22 cellular contexts compared by ENCODE assay signal in genomic region chrX:124093222-124093621, GRCh38.
A peak's percentile ranks its signal among the peaks of the same experiment; 100 is the strongest.
DNase-seq lines count a peak whose midpoint lies in the region; ATAC-seq, FAIRE-seq and TF ChIP-seq lines count a peak whose summit lies in the region.
"Had no signal": no experiment of that assay in that cellular context is flagged by ENCODE, and none has a peak within 500 bp of the region (broad histone marks: within the 10 kb centered on the region; RNA-seq: fewer than 3 reads in every experiment).

No MANE protein-coding gene starts in this region.

- H3K79me2 ChIP-seq in K562 (ENCODE audit: control insufficient read depth, insufficient read depth, low read length) = no peaks in the 10 kb centered on the region

- FAIRE-seq in K562 (lab: Jason Lieb, UNC) = no peak
- FAIRE-seq: D721Med, G401.6, GM12891, GM19239 had no signal

- peaks cover 47% of the 10 kb centered on the region for H3K36me3 Mint-ChIP-seq in activated CD4-positive, alpha-beta T cell treated with anti-CD3 and anti-CD28 coated beads, Interleukin-2, amount 10 ng/mL, durations not matched to agents 7 days and 5 days (ENCODE audit: low read depth)
- H3K36me3 Mint-ChIP-seq in natural killer cell = no peaks in the 10 kb centered on the region
- H3K36me3 Mint-ChIP-seq in natural killer cell treated with Interleukin-12 subunit alpha and Interleukin-12 subunit beta and Interleukin-15 and Interleukin-18, amount 100 ng/mL, for 72 hours = peaks cover 41% of the 10 kb centered on the region

- peak overlapping the region; percentile 17 for H3K27ac Mint-ChIP-seq in activated CD4-positive, alpha-beta T cell treated with anti-CD3 and anti-CD28 coated beads, Interleukin-2, amount 10 ng/mL, durations not matched to agents 7 days and 5 days
- peak overlapping the region; percentile 6 to 55 for H3K27ac Mint-ChIP-seq in natural killer cell
- H3K27ac Mint-ChIP-seq in natural killer cell treated with Interleukin-12 subunit alpha and Interleukin-12 subunit beta and Interleukin-15 and Interleukin-18, amount 100 ng/mL, for 72 hours = no peak overlapping the region
- H3K27ac Mint-ChIP-seq: B cell had no signal

- no peak overlapping the region for H3K4me3 ChIP-seq in K562
- H3K4me3 ChIP-seq: A549; BLaER1 treated with 17β-estradiol and CSF1 and Interleukin-3, amounts not matched to agents 10 nM and 100 nM had no signal

- WGBS in K562 (ENCODE audit: insufficient coverage, low coverage, missing lambda C conversion rate) = 97% methylated on average over 2 of the region's 4 CpGs

- DNase-seq in activated CD4-positive, alpha-beta T cell treated with anti-CD3 and anti-CD28 coated beads, Interleukin-2, amount 10 ng/mL, durations not matched to agents 7 days and 5 days = no peak
- DNase-seq in activated CD4-positive, alpha-beta T cell treated with anti-CD3 and anti-CD28 coated beads, Interleukin-2, amount 50 U/mL, for 48 hours = no peak
- DNase-seq in natural killer cell (no peak), K562 (ENCODE audit: extremely low read depth in 1 of 4, low spot score in 3 of 4) (no peak), SK-N-DZ (ENCODE audit: low spot score) (no peak)
- no peak for DNase-seq in natural killer cell treated with Interleukin-12 subunit alpha and Interleukin-12 subunit beta and Interleukin-15 and Interleukin-18, amount 100 ng/mL, for 72 hours (ENCODE audit: low spot score)
- DNase-seq: AML-193; Caco-2; Calu3; CD4-positive, alpha-beta memory T cell; DMS79 treated with DMSO at 0.1 percent for 48 hours; GF-D8 had no signal

- TF ChIP-seq CTCF in natural killer cell (IDR thresholded peaks at IDR 0.05) = no peak
- TF ChIP-seq CTCF in K562 (IDR thresholded peaks at IDR 0.05 in 2 of 3, conservative IDR thresholded peaks at IDR 0.05 in 1 of 3; ENCODE audit: insufficient read depth in 2 of 3, low read depth in 1 of 3, low read length in 3 of 3) = no peak

- no peak for TF ChIP-seq EP300 in K562 (IDR thresholded peaks at IDR 0.05; ENCODE audit: low read length)

- H3K9me1 ChIP-seq in K562 (ENCODE audit: control insufficient read depth, insufficient read depth, low read length) = no peaks in the 10 kb centered on the region

- H3K9ac ChIP-seq in K562 (ENCODE audit: insufficient read depth in 1 of 2, low read depth in 2 of 2, low read length in 2 of 2) = no peak overlapping the region
- H3K9ac ChIP-seq: BLaER1 treated with 17β-estradiol and CSF1 and Interleukin-3, amounts not matched to agents 10 nM and 100 nM had no signal

- no peak overlapping the region for H3K27ac ChIP-seq in K562 (ENCODE audit: extremely low read depth, low read depth, low read length)
- H3K27ac ChIP-seq: 22Rv1; A549; BLaER1 treated with 17β-estradiol and CSF1 and Interleukin-3, amounts not matched to agents 10 nM and 100 nM; C4-2B had no signal

- H3K27me3 Mint-ChIP-seq in activated CD4-positive, alpha-beta T cell treated with anti-CD3 and anti-CD28 coated beads, Interleukin-2, amount 10 ng/mL, durations not matched to agents 7 days and 5 days = no peaks in the 10 kb centered on the region
- no peaks in the 10 kb centered on the region for H3K27me3 Mint-ChIP-seq in natural killer cell (ENCODE audit: low read depth in 2 of 2)
- H3K27me3 Mint-ChIP-seq in natural killer cell treated with Interleukin-12 subunit alpha and Interleukin-12 subunit beta and Interleukin-15 and Interleukin-18, amount 100 ng/mL, for 72 hours = no peaks in the 10 kb centered on the region
- H3K27me3 Mint-ChIP-seq: B cell; CD4-positive, alpha-beta memory T cell had no signal

- H2AFZ ChIP-seq in K562 (ENCODE audit: low read depth, low read length) = no peak overlapping the region

- CTCF ChIA-PET in activated CD4-positive, alpha-beta T cell treated with anti-CD3 and anti-CD28 coated beads, Interleukin-2, amount 10 ng/mL, durations not matched to agents 7 days and 5 days (lab: Charles Lee) = no interaction called here
- CTCF ChIA-PET in K562 (lab: Yijun Ruan, JAX; ENCODE audit: low intra/inter-chr PET ratio) = no interaction called here

- H3K4me1 ChIP-seq in K562 (replicated peaks in 1 of 2; ENCODE audit: control insufficient read depth in 2 of 2, insufficient read depth in 2 of 2, low read length in 2 of 2) = no peaks in the 10 kb centered on the region
- H3K4me1 ChIP-seq: A549; BLaER1 treated with 17β-estradiol and CSF1 and Interleukin-3, amounts not matched to agents 10 nM and 100 nM; Caco-2 had no signal

- H3K36me3 ChIP-seq in K562 (ENCODE audit: control insufficient read depth, insufficient read depth, low read length) = peaks cover 79% of the 10 kb centered on the region

- in situ Hi-C loops in K562 (cut with MboI) = no loop called here

- no peak for TF ChIP-seq RAD21 in K562 (CRISPR knock-in tag; conservative IDR thresholded peaks at IDR 0.05 in 1 of 2, IDR thresholded peaks at IDR 0.05 in 1 of 2)

- H4K20me1 ChIP-seq in K562 (replicated peaks; ENCODE audit: control insufficient read depth, insufficient read depth, low read length) = no peaks in the 10 kb centered on the region

- H3K4me3 Mint-ChIP-seq in activated CD4-positive, alpha-beta T cell treated with anti-CD3 and anti-CD28 coated beads, Interleukin-2, amount 10 ng/mL, durations not matched to agents 7 days and 5 days = no peak overlapping the region
- H3K4me3 Mint-ChIP-seq in natural killer cell = no peak overlapping the region
- H3K4me3 Mint-ChIP-seq in natural killer cell treated with Interleukin-12 subunit alpha and Interleukin-12 subunit beta and Interleukin-15 and Interleukin-18, amount 100 ng/mL, for 72 hours = no peak overlapping the region
- H3K4me3 Mint-ChIP-seq: B cell; CD4-positive, alpha-beta memory T cell had no signal

- H3K4me2 ChIP-seq in K562 (ENCODE audit: insufficient read depth, low read length) = no peak overlapping the region
- H3K4me2 ChIP-seq: A549; BLaER1 treated with 17β-estradiol and CSF1 and Interleukin-3, amounts not matched to agents 10 nM and 100 nM had no signal

- H3K9me3 ChIP-seq in K562 (replicated peaks; ENCODE audit: control insufficient read depth, insufficient read depth, low read depth, low read length) = no peaks in the 10 kb centered on the region; the same call in 1 of the 2 replicates
- H3K9me3 ChIP-seq: A549; BLaER1 treated with 17β-estradiol and CSF1 and Interleukin-3, amounts not matched to agents 10 nM and 100 nM; Caco-2 had no signal

- no TSS peak for BruUV-seq in K562 (replicated peaks; lab: Mats Ljungman, UMichigan)

- H3K27me3 ChIP-seq in K562 (ENCODE audit: control insufficient read depth in 2 of 2, insufficient read depth in 2 of 2, low read length in 2 of 2) = no peaks in the 10 kb centered on the region

- peaks cover 1% of the 10 kb centered on the region for H3K4me1 Mint-ChIP-seq in activated CD4-positive, alpha-beta T cell treated with anti-CD3 and anti-CD28 coated beads, Interleukin-2, amount 10 ng/mL, durations not matched to agents 7 days and 5 days
- H3K4me1 Mint-ChIP-seq in natural killer cell = peaks cover 0 to 5% of the 10 kb centered on the region in 2 donors
- H3K4me1 Mint-ChIP-seq in natural killer cell treated with Interleukin-12 subunit alpha and Interleukin-12 subunit beta and Interleukin-15 and Interleukin-18, amount 100 ng/mL, for 72 hours (ENCODE audit: low read depth in 2 of 2) = no peaks in the 10 kb centered on the region
- H3K4me1 Mint-ChIP-seq: B cell had no signal

- ATAC-seq in natural killer cell (no peak), K562 (no peak), HG03045 (IDR thresholded peaks at IDR 0.05; ENCODE audit: unreplicated experiment) (no peak)
- no peak for ATAC-seq in natural killer cell treated with Interleukin-12 subunit alpha and Interleukin-12 subunit beta and Interleukin-15 and Interleukin-18, amount 100 ng/mL, for 72 hours
- ATAC-seq: A549 had no signal

- intact Hi-C loops in natural killer cell (cut with micrococcal nuclease) (no loop called here), K562 (cut with micrococcal nuclease) (no loop called here)

- POLR2A ChIA-PET in activated CD4-positive, alpha-beta T cell treated with anti-CD3 and anti-CD28 coated beads, Interleukin-2, amount 10 ng/mL, durations not matched to agents 7 days and 5 days (lab: Charles Lee) = no interaction called here
- POLR2A ChIA-PET in K562 (lab: Yijun Ruan, JAX) = no interaction called here

- no peak for TF ChIP-seq POLR2A in K562 (conservative IDR thresholded peaks at IDR 0.05)

- H3K9me3 Mint-ChIP-seq in activated CD4-positive, alpha-beta T cell treated with anti-CD3 and anti-CD28 coated beads, Interleukin-2, amount 10 ng/mL, durations not matched to agents 7 days and 5 days = no peaks in the 10 kb centered on the region
- no peaks in the 10 kb centered on the region for H3K9me3 Mint-ChIP-seq in natural killer cell
- H3K9me3 Mint-ChIP-seq in natural killer cell treated with Interleukin-12 subunit alpha and Interleukin-12 subunit beta and Interleukin-15 and Interleukin-18, amount 100 ng/mL, for 72 hours = no peaks in the 10 kb centered on the region
- H3K9me3 Mint-ChIP-seq: CD4-positive, alpha-beta memory T cell had no signal

TF ChIP-seq in K562, 482 proteins besides CTCF, POLR2A, EP300 and RAD21:
- peak; percentile 85; the same call in 1 of the 2 replicates for TF ChIP-seq TRIM28 (IDR thresholded peaks at IDR 0.05)
- no peak for TF ChIP-seq TBL1XR1 (IDR thresholded peaks at IDR 0.05; ENCODE audit: low read length in 2 of 2)
- TF ChIP-seq ZNF586 (CRISPR knock-in tag; conservative IDR thresholded peaks at IDR 0.05) = no peak
- peak; percentile 74 for TF ChIP-seq ADNP (tag; IDR thresholded peaks at IDR 0.05)
- TF ChIP-seq CXXC5 (CRISPR knock-in tag; IDR thresholded peaks at IDR 0.05) = no peak
- TF ChIP-seq, protein P1, sequence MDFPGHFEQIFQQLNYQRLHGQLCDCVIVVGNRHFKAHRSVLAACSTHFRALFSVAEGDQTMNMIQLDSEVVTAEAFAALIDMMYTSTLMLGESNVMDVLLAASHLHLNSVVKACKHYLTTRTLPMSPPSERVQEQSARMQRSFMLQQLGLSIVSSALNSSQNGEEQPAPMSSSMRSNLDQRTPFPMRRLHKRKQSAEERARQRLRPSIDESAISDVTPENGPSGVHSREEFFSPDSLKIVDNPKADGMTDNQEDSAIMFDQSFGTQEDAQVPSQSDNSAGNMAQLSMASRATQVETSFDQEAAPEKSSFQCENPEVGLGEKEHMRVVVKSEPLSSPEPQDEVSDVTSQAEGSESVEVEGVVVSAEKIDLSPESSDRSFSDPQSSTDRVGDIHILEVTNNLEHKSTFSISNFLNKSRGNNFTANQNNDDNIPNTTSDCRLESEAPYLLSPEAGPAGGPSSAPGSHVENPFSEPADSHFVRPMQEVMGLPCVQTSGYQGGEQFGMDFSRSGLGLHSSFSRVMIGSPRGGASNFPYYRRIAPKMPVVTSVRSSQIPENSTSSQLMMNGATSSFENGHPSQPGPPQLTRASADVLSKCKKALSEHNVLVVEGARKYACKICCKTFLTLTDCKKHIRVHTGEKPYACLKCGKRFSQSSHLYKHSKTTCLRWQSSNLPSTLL (IDR thresholded peaks at IDR 0.05) = no peak
- TF ChIP-seq ZNF316 (IDR thresholded peaks at IDR 0.05) = peak; percentile 88

Comparison
In these comparisons a context has a peak if more than half of its experiments do, and no peak if none do; other contexts are left out.
1. H3K27ac Mint-ChIP-seq: peak in activated CD4-positive, alpha-beta T cell treated with anti-CD3 and anti-CD28 coated beads, Interleukin-2, amount 10 ng/mL, durations not matched to agents 7 days and 5 days (single experiment) and natural killer cell (2 of 2); none in natural killer cell treated with Interleukin-12 subunit alpha and Interleukin-12 subunit beta and Interleukin-15 and Interleukin-18, amount 100 ng/mL, for 72 hours (0 of 2).